In genomic region chr16:70418993-70419318, GRCh38 we compare ENCODE assay signal across 13 cellular contexts. TPM values are rescaled to one million over a fixed set of nuclear protein-coding genes. Genes with fewer than 3 reads are reported as not detected.
DNase-seq lines count a peak whose midpoint lies in the region; ATAC-seq and TF ChIP-seq lines count a peak whose summit lies in the region.
"Had no signal": no experiment of that assay in that cellular context is flagged by ENCODE, and none has a peak within 500 bp of the region (broad histone marks: within the 10 kb centered on the region; RNA-seq: fewer than 3 reads in every experiment).

No MANE protein-coding gene starts in this region.

- H3K4me3 Mint-ChIP-seq in CD8-positive, alpha-beta memory T cell, result peak overlapping the region in 6 of 7 donors; percentile 10 to 74 (median 54)
- no peak overlapping the region for H3K4me3 Mint-ChIP-seq in activated B cell treated with CpG ODN at 0.5 μM for 24 hours

- H3K36me3 ChIP-seq in BLaER1 (peaks cover 33% of the 10 kb centered on the region), mesenchymal stem cell (ENCODE audit: control insufficient read depth in 1 of 2, insufficient read depth in 2 of 2, low read depth in 1 of 2, low read length in 2 of 2) (peaks cover 3 to 33% of the 10 kb centered on the region in 2 experiments)
- H3K36me3 ChIP-seq in CD8-positive, alpha-beta memory T cell (ENCODE audit: insufficient read depth, low read length), result no peaks in the 10 kb centered on the region
- H3K36me3 ChIP-seq: pancreas had no signal

- H2AFZ ChIP-seq in mesenchymal stem cell (ENCODE audit: low read depth, low read length), result no peak overlapping the region

- H3K27me3 ChIP-seq in BLaER1 (no peaks in the 10 kb centered on the region), mesenchymal stem cell (ENCODE audit: control insufficient read depth in 1 of 2, insufficient read depth in 1 of 2, low read length in 2 of 2) (no peaks in the 10 kb centered on the region)
- no peaks in the 10 kb centered on the region for H3K27me3 ChIP-seq in CD8-positive, alpha-beta memory T cell (ENCODE audit: insufficient read depth, low read length, poor library complexity, severe bottlenecking)
- H3K27me3 ChIP-seq: foreskin keratinocyte, pancreas had no signal

- H2BK5ac ChIP-seq in mesenchymal stem cell (ENCODE audit: low read depth, low read length, poor library complexity, severe bottlenecking), result no peak overlapping the region

- POLR2A ChIA-PET in CD8-positive, alpha-beta memory T cell (lab: Charles Lee), result no interaction called here
- POLR2A ChIA-PET in activated B cell treated with CpG ODN at 0.5 μM for 24 hours (lab: Charles Lee), result interaction anchor here (1.3 to 4.0 kb wide), 2 partner anchors 10 to 13 kb away, joined by 3 to 62 read pairs; no protein-coding TSS in a partner anchor

- peaks cover 36 to 67% (median 37%) of the 10 kb centered on the region in 3 donors for H3K4me1 Mint-ChIP-seq in CD8-positive, alpha-beta memory T cell
- H3K4me1 Mint-ChIP-seq in activated B cell treated with CpG ODN at 0.5 μM for 24 hours, result peaks cover 72% of the 10 kb centered on the region

- no peak overlapping the region for H2BK120ac ChIP-seq in mesenchymal stem cell (ENCODE audit: low read depth, low read length)

- H3K27me3 Mint-ChIP-seq in CD8-positive, alpha-beta memory T cell, result peaks cover 0 to 1% of the 10 kb centered on the region in 2 donors
- no peaks in the 10 kb centered on the region for H3K27me3 Mint-ChIP-seq in activated B cell treated with CpG ODN at 0.5 μM for 24 hours

- CTCF ChIA-PET in CD8-positive, alpha-beta memory T cell (lab: Charles Lee), result interaction anchor here (1.5 kb wide), 1 partner anchor 21 kb away, joined by 4 read pairs; no protein-coding TSS in a partner anchor
- CTCF ChIA-PET in activated B cell treated with CpG ODN at 0.5 μM for 24 hours (lab: Charles Lee), result interaction anchor here (1.0 kb wide), 1 partner anchor 19 kb away, joined by 5 read pairs; no protein-coding TSS in a partner anchor

- peaks cover 88% of the 10 kb centered on the region for H4K20me1 ChIP-seq in BLaER1

- TF ChIP-seq CTCF in activated B cell treated with CpG ODN at 0.5 μM for 24 hours (IDR thresholded peaks at IDR 0.05), result no peak

- peak overlapping the region; percentile 19 for H4K8ac ChIP-seq in mesenchymal stem cell (ENCODE audit: low read length)

- H3K9ac ChIP-seq in BLaER1 (peak overlapping the region; percentile 56), mesenchymal stem cell (ENCODE audit: low read length) (no peak overlapping the region)

- H3K14ac ChIP-seq in mesenchymal stem cell (ENCODE audit: low read length in 2 of 2), result no peak overlapping the region

- ATAC-seq in activated B cell treated with CpG ODN at 0.5 μM for 24 hours (ENCODE audit: low read depth) (no peak), GM18861 (IDR thresholded peaks at IDR 0.05; ENCODE audit: unreplicated experiment) (no peak), HG03139 (IDR thresholded peaks at IDR 0.05; ENCODE audit: unreplicated experiment) (no peak)
- ATAC-seq: foreskin keratinocyte, pancreas had no signal

- WGBS in mesenchymal stem cell, result 86% methylated on average over 5 of the region's 5 CpGs

- H3K4ac ChIP-seq in mesenchymal stem cell (ENCODE audit: low read depth in 1 of 2, low read length in 2 of 2), result no peak overlapping the region

- no peak overlapping the region for H2AK5ac ChIP-seq in mesenchymal stem cell (ENCODE audit: low read length, severe bottlenecking)

- peaks cover 44% of the 10 kb centered on the region for H3K79me1 ChIP-seq in mesenchymal stem cell (replicated peaks; ENCODE audit: low read length, poor library complexity, severe bottlenecking)

- H3K4me1 ChIP-seq in BLaER1 (peaks cover 71% of the 10 kb centered on the region), mesenchymal stem cell (ENCODE audit: control insufficient read depth, insufficient read depth, low read depth, low read length) (peaks cover 60% of the 10 kb centered on the region)
- peaks cover 41% of the 10 kb centered on the region for H3K4me1 ChIP-seq in CD8-positive, alpha-beta memory T cell (ENCODE audit: insufficient read depth, low read length)
- H3K4me1 ChIP-seq: foreskin keratinocyte, pancreas had no signal

- H3K23ac ChIP-seq in mesenchymal stem cell (ENCODE audit: low read length in 2 of 2), result no peak overlapping the region

- H4K91ac ChIP-seq in mesenchymal stem cell (ENCODE audit: low read length), result no peak overlapping the region

- H2BK12ac ChIP-seq in mesenchymal stem cell (ENCODE audit: low read length in 2 of 2), result no peak overlapping the region

- H3K4me3 ChIP-seq in BLaER1 (peak overlapping the region; percentile 13; the same call in 1 of the 2 replicates), mesenchymal stem cell (ENCODE audit: insufficient read depth in 1 of 2, low read depth in 1 of 2, low read length in 2 of 2) (no peak overlapping the region)
- H3K4me3 ChIP-seq in CD8-positive, alpha-beta memory T cell (ENCODE audit: low read length), result peak overlapping the region; percentile 5
- H3K4me3 ChIP-seq: pancreas had no signal

- intact Hi-C loops in activated B cell treated with CpG ODN at 0.5 μM for 24 hours (cut with micrococcal nuclease), result loop anchor here (5.0 kb wide), 1 partner anchor 33 kb away; the partner anchor contains the start of gene FCSK

- H3K4me2 ChIP-seq in BLaER1 (peak overlapping the region; percentile 90), mesenchymal stem cell (ENCODE audit: low read length, poor library complexity, severe bottlenecking) (no peak overlapping the region)

- H3K36me3 Mint-ChIP-seq in CD8-positive, alpha-beta memory T cell, result peaks cover 0 to 16% (median 0%) of the 10 kb centered on the region in 3 donors
- peaks cover 11% of the 10 kb centered on the region for H3K36me3 Mint-ChIP-seq in activated B cell treated with CpG ODN at 0.5 μM for 24 hours (ENCODE audit: low read depth)

- H3K9me3 Mint-ChIP-seq in CD8-positive, alpha-beta memory T cell, result no peaks in the 10 kb centered on the region
- no peaks in the 10 kb centered on the region for H3K9me3 Mint-ChIP-seq in activated B cell treated with CpG ODN at 0.5 μM for 24 hours

- H3K18ac ChIP-seq in mesenchymal stem cell (ENCODE audit: low read depth in 1 of 2, low read length in 2 of 2), result no peak overlapping the region

- no peaks in the 10 kb centered on the region for H3K9me3 ChIP-seq in BLaER1
- no peaks in the 10 kb centered on the region for H3K9me3 ChIP-seq in CD8-positive, alpha-beta memory T cell (ENCODE audit: low read length)
- H3K9me3 ChIP-seq in mesenchymal stem cell (ENCODE audit: control insufficient read depth, low read length), result no peaks in the 10 kb centered on the region
- H3K9me3 ChIP-seq: pancreas had no signal

- H3K27ac Mint-ChIP-seq in CD8-positive, alpha-beta memory T cell, result peak overlapping the region; percentile 29 to 92 (median 76)
- H3K27ac Mint-ChIP-seq in activated B cell treated with CpG ODN at 0.5 μM for 24 hours, result peak overlapping the region; percentile 18

- H3K27ac ChIP-seq in BLaER1 (peak overlapping the region; percentile 74), mesenchymal stem cell (ENCODE audit: low read length, poor library complexity, severe bottlenecking) (no peak overlapping the region)
- no peak overlapping the region for H3K27ac ChIP-seq in CD8-positive, alpha-beta memory T cell (ENCODE audit: low read depth, low read length)
- H3K27ac ChIP-seq: foreskin keratinocyte, pancreas had no signal

- no peak overlapping the region for H2BK15ac ChIP-seq in mesenchymal stem cell (ENCODE audit: low read depth, poor library complexity, severe bottlenecking)

- no peak for DNase-seq in CD8-positive, alpha-beta memory T cell
- DNase-seq in activated B cell treated with CpG ODN at 0.5 μM for 24 hours (no peak), mesenchymal stem cell (no peak), DMS53 treated with DMSO at 0.1 percent for 48 hours (lab: John Stamatoyannopoulos, UW; ENCODE audit: unreplicated experiment) (no peak)
- DNase-seq: activated CD4-positive, alpha-beta T cell treated with anti-CD3 and anti-CD28 coated beads for 48 hours; foreskin keratinocyte; NCI-H2029 treated with DMSO at 0.1 percent for 48 hours; NCI-H526; pancreas; stimulated activated CD4-positive, alpha-beta T cell treated with anti-CD3 and anti-CD28 coated beads, Interleukin-12 subunit alpha, Interleukin-12 subunit beta, amount 100 ng/mL, for 4 hours had no signal

RNA-seq across cellular contexts. Expression of gene ST3GAL2, which starts 19.9 kb away (rescaled TPM):
- total RNA-seq in CD8-positive, alpha-beta memory T cell, result 10 to 100 TPM; 24.2 to 24.8 TPM
- 20.1 TPM for polyA plus RNA-seq in CD8-positive, alpha-beta memory T cell
- total RNA-seq in activated B cell treated with CpG ODN at 0.5 μM for 24 hours, result 51.5 and 57.4 TPM in 2 replicates
- polyA plus RNA-seq in mesenchymal stem cell (2013, experiment 1 of 2), result 52.5 TPM
- polyA plus RNA-seq in mesenchymal stem cell (2013, experiment 2 of 2), result 48.9 TPM

RNA-seq across cellular contexts. Expression of gene FCSK, which starts 35.4 kb away (rescaled TPM):
- total RNA-seq in CD8-positive, alpha-beta memory T cell, result 10 to 100 TPM; 15.1 to 16.9 TPM
- polyA plus RNA-seq in CD8-positive, alpha-beta memory T cell, result 7.8 TPM
- total RNA-seq in activated B cell treated with CpG ODN at 0.5 μM for 24 hours, result 20.1 and 21.4 TPM in 2 replicates
- 3.7 TPM for polyA plus RNA-seq in mesenchymal stem cell (2013, experiment 1 of 2)
- polyA plus RNA-seq in mesenchymal stem cell (2013, experiment 2 of 2), result 3.7 TPM

Comparison
In these comparisons a context has a peak if more than half of its experiments do, and no peak if none do; other contexts are left out.
1. H3K4me3 ChIP-seq: peak in BLaER1 (single experiment) and CD8-positive, alpha-beta memory T cell (single experiment); none in mesenchymal stem cell (0 of 2).